Comparison of ENCODE assay signal across 20 cellular contexts in genomic region chr1:151549199-151549598, GRCh38. TPM values are rescaled to one million over a fixed set of nuclear protein-coding genes. Genes with fewer than 3 reads are reported as not detected.
DNase-seq lines count a peak whose midpoint lies in the region; ATAC-seq and TF ChIP-seq lines count a peak whose summit lies in the region.
"Had no signal": no experiment of that assay in that cellular context is flagged by ENCODE, and none has a peak within 500 bp of the region (broad histone marks: within the 10 kb centered on the region; RNA-seq: fewer than 3 reads in every experiment).

No MANE protein-coding gene starts in this region.

- H3K36me3 ChIP-seq in IMR-90 (ENCODE audit: control insufficient read depth, insufficient read depth, low read length) (no peaks in the 10 kb centered on the region; the same call in 1 of the 2 replicates), colonic mucosa (no peaks in the 10 kb centered on the region), parathyroid adenoma (ENCODE audit: control insufficient read depth, insufficient read depth, low read length) (no peaks in the 10 kb centered on the region)

- TF ChIP-seq CTCF in AG10803 (conservative IDR thresholded peaks at IDR 0.05; ENCODE audit: low read length), result no peak
- no peak for TF ChIP-seq CTCF in IMR-90 (conservative IDR thresholded peaks at IDR 0.05; ENCODE audit: low read depth, low read length)
- TF ChIP-seq CTCF in colonic mucosa (IDR thresholded peaks at IDR 0.05), result no peak
- no peak for TF ChIP-seq CTCF in parathyroid adenoma (IDR thresholded peaks at IDR 0.05)

- no peak for TF ChIP-seq RAD21 in IMR-90 (IDR thresholded peaks at IDR 0.05; ENCODE audit: low read length)

- no peak overlapping the region for H2BK5ac ChIP-seq in IMR-90 (ENCODE audit: low read depth, low read length, poor library complexity, severe bottlenecking)

- H3K27me3 ChIP-seq in IMR-90 (ENCODE audit: control insufficient read depth, insufficient read depth, low read length), result no peaks in the 10 kb centered on the region
- H3K27me3 ChIP-seq in colonic mucosa, result no peaks in the 10 kb centered on the region
- no peaks in the 10 kb centered on the region for H3K27me3 ChIP-seq in parathyroid adenoma (ENCODE audit: control insufficient read depth, insufficient read depth, low read length)

- peak overlapping the region; percentile 52; the same call in 1 of the 2 replicates for H2BK120ac ChIP-seq in IMR-90 (ENCODE audit: low read depth, low read length)

- 0 out of 2 replicates have a peak overlapping the region, but pooled peaks have one; percentile 0 for H3K14ac ChIP-seq in IMR-90 (replicated peaks; ENCODE audit: low read depth, low read length)

- H4K91ac ChIP-seq in IMR-90 (ENCODE audit: insufficient read depth, low read depth, low read length), result no peak overlapping the region; the same call in 1 of the 2 replicates

- H3K9ac ChIP-seq in IMR-90 (ENCODE audit: low read depth, low read length), result no peak overlapping the region
- peak overlapping the region in 1 of 2 donors; percentile 28 for H3K9ac ChIP-seq in colonic mucosa (ENCODE audit: low read depth in 2 of 2, low read length in 2 of 2)
- H3K9ac ChIP-seq in parathyroid adenoma, result no peak overlapping the region
- H3K9ac ChIP-seq: KMS-11 had no signal

- intact Hi-C loops in IMR-90 (cut with micrococcal nuclease) (loop anchor here (10.0 kb wide), 2 partner anchors 224 to 286 kb away; partner anchors contain the start of genes C2CD4D, PI4KB and RORC), colonic mucosa (cut with DNase I) (no loop called here)

- peak; percentile 49 for DNase-seq in AG10803 (ENCODE audit: low read depth)
- DNase-seq in IMR-90, result no peak
- no peak for DNase-seq in colonic mucosa
- DNase-seq in activated T-cell treated with anti-CD3 and anti-CD28 coated beads for 4 hours, result no peak
- no peak for DNase-seq in HEK293T (ENCODE audit: extremely low spot score)
- DNase-seq in activated naive CD4-positive, alpha-beta T cell (lab: John Stamatoyannopoulos, UW), result no peak
- no peak for DNase-seq in NCI-H526 treated with DMSO at 0.1 percent for 48 hours (lab: John Stamatoyannopoulos, UW)
- DNase-seq: activated CD4-positive, alpha-beta T cell treated with anti-CD3 and anti-CD28 coated beads for 48 hours; activated gamma-delta T cell; CD8-positive, alpha-beta T cell; central memory CD4-positive, alpha-beta T cell; DMS79; effector CD8-positive, alpha-beta T cell; left ventricle myocardium superior; NCI-H1930; NK-92 treated with Interleukin-12 subunit alpha and Interleukin-12 subunit beta, amount 100 ng/mL, for 24 hours; stimulated activated CD4-positive, alpha-beta T cell treated with anti-CD3 and anti-CD28 coated beads, Interleukin-4, amount 100 ng/mL, for 1 hour had no signal

- CTCF ChIA-PET in IMR-90 (lab: Yijun Ruan, JAX), result interaction anchor here (0.8 kb wide), 1 partner anchor 15 kb away, joined by 3 read pairs; no protein-coding TSS in a partner anchor
- CTCF ChIA-PET in HEK293T (lab: Yijun Ruan, JAX), result interaction anchor here (0.8 kb wide), 1 partner anchor 14 kb away, joined by 3 read pairs; no protein-coding TSS in a partner anchor

- peak overlapping the region in 1 of 2 experiments; percentile 23; a peak in 1 of 4 replicates for H4K8ac ChIP-seq in IMR-90 (ENCODE audit: low read depth in 2 of 2, low read length in 2 of 2)

- H2BK15ac ChIP-seq in IMR-90 (ENCODE audit: low read depth, low read length), result peak overlapping the region; percentile 27; the same call in 1 of the 3 replicates

- in situ Hi-C loops in IMR-90 (cut with MboI; ENCODE audit: low sequenced_read_pairs), result loop anchor here (10.0 kb wide), 1 partner anchor 446 kb away; the partner anchor contains the start of gene S100A10

- peak overlapping the region; percentile 30 for H3K4ac ChIP-seq in IMR-90 (ENCODE audit: low read depth, low read length)

- peaks cover 29% of the 10 kb centered on the region for H4K20me1 ChIP-seq in IMR-90 (ENCODE audit: insufficient read depth, low read length)

- H2AFZ ChIP-seq in IMR-90 (replicated peaks; ENCODE audit: low read length, poor library complexity) (no peak overlapping the region), parathyroid adenoma (no peak overlapping the region)

- H3K4me2 ChIP-seq in IMR-90 (ENCODE audit: low read depth, low read length), result peak overlapping the region; percentile 54
- peak overlapping the region; percentile 33 for H3K4me2 ChIP-seq in parathyroid adenoma (ENCODE audit: low read length)
- H3K4me2 ChIP-seq: KMS-11 had no signal

- dilution Hi-C loops in IMR-90 (cut with HindIII; ENCODE audit: low sequenced_read_pairs, unreplicated experiment), result no loop called here

- H3K27ac ChIP-seq in IMR-90 (ENCODE audit: insufficient read depth, low read length) (peak overlapping the region; percentile 35; the same call in 1 of the 2 replicates), colonic mucosa (peak overlapping the region; percentile 57), parathyroid adenoma (no peak overlapping the region)
- H3K27ac ChIP-seq: KMS-11 had no signal

- H2BK20ac ChIP-seq in IMR-90 (ENCODE audit: low read depth, low read length), result no peak overlapping the region; the same call in 1 of the 2 replicates

- H3K23ac ChIP-seq in IMR-90 (ENCODE audit: low read depth, low read length), result peak overlapping the region; percentile 39; the same call in 1 of the 2 replicates

- no peak for TF ChIP-seq POLR2A in IMR-90 (IDR thresholded peaks at IDR 0.05; ENCODE audit: low read depth, low read length)

- H4K5ac ChIP-seq in IMR-90 (ENCODE audit: low read depth, low read length), result no peak overlapping the region

- no peaks in the 10 kb centered on the region for H3K9me3 ChIP-seq in IMR-90 (ENCODE audit: control insufficient read depth, insufficient read depth, low read length)
- no peaks in the 10 kb centered on the region for H3K9me3 ChIP-seq in colonic mucosa
- no peaks in the 10 kb centered on the region for H3K9me3 ChIP-seq in parathyroid adenoma (ENCODE audit: control insufficient read depth, low read length)

- ATAC-seq in IMR-90 (ENCODE audit: low read depth), result peak; percentile 25
- ATAC-seq: CD8-positive, alpha-beta T cell; left ventricle myocardium superior; sciatic nerve had no signal

- H3K79me2 ChIP-seq in parathyroid adenoma, result peaks cover 8% of the 10 kb centered on the region

- H3K4me1 ChIP-seq in IMR-90 (ENCODE audit: control insufficient read depth, insufficient read depth, low read length) (peaks cover 21% of the 10 kb centered on the region), colonic mucosa (peaks cover 16% of the 10 kb centered on the region), parathyroid adenoma (peaks cover 5% of the 10 kb centered on the region)

- H3K79me1 ChIP-seq in IMR-90 (ENCODE audit: low read depth in 1 of 2, low read length in 2 of 2), result peaks cover 24 to 70% of the 10 kb centered on the region in 2 experiments

- peak overlapping the region; percentile 35; the same call in 1 of the 2 replicates for H2AK5ac ChIP-seq in IMR-90 (ENCODE audit: low read depth, low read length)

- no TSS peak for BruUV-seq in IMR-90 (replicated peaks; lab: Mats Ljungman, UMichigan)

- peaks cover 32% of the 10 kb centered on the region for H3K9me1 ChIP-seq in IMR-90 (ENCODE audit: insufficient read depth, low read length)

- POLR2A ChIA-PET in IMR-90 (lab: Charles Lee; ENCODE audit: unreplicated experiment) (no interaction called here), HEK293T (lab: Yijun Ruan, JAX) (interaction anchor here (1.0 to 1.6 kb wide), 5 partner anchors 8 to 59 kb away, joined by 3 to 11 read pairs (median 3); partner anchors contain the start of genes CGN and TUFT1)

- WGBS in IMR-90 (ENCODE audit: extremely low coverage in 2 of 2, insufficient read length in 1 of 2), 2 experiments, result no CpG with 5 or more reads among the region's 2 CpGs

- H3K4me3 ChIP-seq in AG10803 (ENCODE audit: low read length) (no peak overlapping the region), IMR-90 (ENCODE audit: insufficient read depth, low read depth, low read length) (no peak overlapping the region), colonic mucosa (no peak overlapping the region), parathyroid adenoma (ENCODE audit: low read depth, low read length) (no peak overlapping the region)

- no peak overlapping the region for H2AK9ac ChIP-seq in IMR-90 (replicated peaks; ENCODE audit: low read depth, low read length, poor library complexity)

- peak overlapping the region; percentile 3; the same call in 1 of the 2 replicates for H3K56ac ChIP-seq in IMR-90 (ENCODE audit: extremely low read depth, insufficient read depth, low read length)

- H3K18ac ChIP-seq in IMR-90 (ENCODE audit: low read depth, low read length), result peak overlapping the region; percentile 15; the same call in 1 of the 2 replicates

TF ChIP-seq in IMR-90, 13 proteins besides CTCF, POLR2A, EP300 and RAD21:
- TF ChIP-seq USF2 (IDR thresholded peaks at IDR 0.05; ENCODE audit: low read depth, low read length), result no peak
- no peak for TF ChIP-seq CHD1 (IDR thresholded peaks at IDR 0.05; ENCODE audit: low read depth, low read length)

TF ChIP-seq in HEK293T, 16 proteins besides CTCF, POLR2A, EP300 and RAD21 (continues in another document):
- TF ChIP-seq FOXK2 (IDR thresholded peaks at IDR 0.05), result no peak
- no peak for TF ChIP-seq LEF1 (IDR thresholded peaks at IDR 0.05; ENCODE audit: borderline replicate concordance)
- no peak for TF ChIP-seq ELF4 (IDR thresholded peaks at IDR 0.05)
- TF ChIP-seq, protein P1, sequence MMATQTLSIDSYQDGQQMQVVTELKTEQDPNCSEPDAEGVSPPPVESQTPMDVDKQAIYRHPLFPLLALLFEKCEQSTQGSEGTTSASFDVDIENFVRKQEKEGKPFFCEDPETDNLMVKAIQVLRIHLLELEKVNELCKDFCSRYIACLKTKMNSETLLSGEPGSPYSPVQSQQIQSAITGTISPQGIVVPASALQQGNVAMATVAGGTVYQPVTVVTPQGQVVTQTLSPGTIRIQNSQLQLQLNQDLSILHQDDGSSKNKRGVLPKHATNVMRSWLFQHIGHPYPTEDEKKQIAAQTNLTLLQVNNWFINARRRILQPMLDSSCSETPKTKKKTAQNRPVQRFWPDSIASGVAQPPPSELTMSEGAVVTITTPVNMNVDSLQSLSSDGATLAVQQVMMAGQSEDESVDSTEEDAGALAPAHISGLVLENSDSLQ (IDR thresholded peaks at IDR 0.05), result no peak
- TF ChIP-seq FOXM1 (IDR thresholded peaks at IDR 0.05; ENCODE audit: borderline replicate concordance), result no peak
- no peak for TF ChIP-seq SP1 (IDR thresholded peaks at IDR 0.05)
- no peak for TF ChIP-seq BHLHE40 (IDR thresholded peaks at IDR 0.05; ENCODE audit: borderline replicate concordance)
- TF ChIP-seq ZNF384 (IDR thresholded peaks at IDR 0.05), result no peak
- no peak for TF ChIP-seq HDGF (IDR thresholded peaks at IDR 0.05; ENCODE audit: borderline replicate concordance)

RNA-seq across cellular contexts. Expression of gene TUFT1, which starts 9.1 kb away (rescaled TPM):
- total RNA-seq in IMR-90 (2012; rRNA removed), result 30.3 and 33.3 TPM in 2 replicates
- 18.4 and 21.2 TPM in 2 replicates for polyA plus RNA-seq in IMR-90 (2012; rRNA removed)
- polyA plus RNA-seq in IMR-90 (2012; cell fraction: cytosol; rRNA removed), result 9.3 and 11.8 TPM in 2 replicates
- polyA plus RNA-seq in IMR-90 (2012; cell fraction: nucleus; rRNA removed; ENCODE audit: low replicate concordance), result 21.8 and 50.3 TPM in 2 replicates
- 10 to 100 TPM; 25.5 to 40.6 TPM for total RNA-seq in colonic mucosa

RNA-seq across cellular contexts. Expression of gene CGN, which starts 38.0 kb away (rescaled TPM):
- 0.28 and 0.36 TPM in 2 replicates for total RNA-seq in IMR-90 (2012; rRNA removed)
- polyA plus RNA-seq in IMR-90 (2012; rRNA removed), result 0.34 and 0.36 TPM in 2 replicates
- polyA plus RNA-seq in IMR-90 (2012; cell fraction: cytosol; rRNA removed), result 0.10 and 0.20 TPM in 2 replicates
- 0.84 and 1.3 TPM in 2 replicates for polyA plus RNA-seq in IMR-90 (2012; cell fraction: nucleus; rRNA removed; ENCODE audit: low replicate concordance)
- 100 to 1,000 TPM; 118 to 148 TPM for total RNA-seq in colonic mucosa

Comparison
In these comparisons a context has a peak if more than half of its experiments do, and no peak if none do; other contexts are left out.
1. RNA of gene CGN, which starts 38.0 kb away (total RNA-seq): 118 to 148 TPM in colonic mucosa; 0.28 to 0.36 TPM in IMR-90; every median in the first group is over 10 times any median in the second.